8 cellular contexts compared by ENCODE assay signal in genomic region chr11:10792385-10793068, GRCh38. TPM values are rescaled to one million over a fixed set of nuclear protein-coding genes. Genes with fewer than 3 reads are reported as not detected.
DNase-seq lines count a peak whose midpoint lies in the region; ATAC-seq and TF ChIP-seq lines count a peak whose summit lies in the region.

No MANE protein-coding gene starts in this region.

- POLR2A ChIA-PET in CD4-positive, alpha-beta T cell (lab: Charles Lee), result interaction anchor here (0.6 to 2.9 kb wide), 9 partner anchors 12 to 1613 kb away, joined by 3 to 35 read pairs (median 4); partner anchors contain the start of genes EIF4G2 and ZBED5

- H3K9me3 ChIP-seq in CD4-positive, alpha-beta T cell (ENCODE audit: control insufficient read depth, low read length), result no peaks in the 10 kb centered on the region

- peak; percentile 95 for TF ChIP-seq CTCF in CD4-positive, alpha-beta T cell (IDR thresholded peaks at IDR 0.05)

- CTCF ChIA-PET in CD4-positive, alpha-beta T cell (lab: Charles Lee), result interaction anchor here (0.5 to 2.4 kb wide), 34 partner anchors 10 to 1063 kb away, joined by 3 to 19 read pairs (median 4); partner anchors contain the start of genes EIF4G2 and ZBED5
- CTCF ChIA-PET in activated CD8-positive, alpha-beta memory T cell treated with anti-CD3 and anti-CD28 coated beads, Interleukin-2, amount 10 ng/mL, durations not matched to agents 7 days and 5 days (lab: Charles Lee), result interaction anchor here (0.6 to 6.2 kb wide), 49 partner anchors 8 to 1179 kb away, joined by 3 to 50 read pairs (median 5); partner anchors contain the start of genes CTR9, EIF4G2 and ZBED5

- no peak overlapping the region for H3K4me3 Mint-ChIP-seq in CD4-positive, alpha-beta T cell
- H3K4me3 Mint-ChIP-seq in activated CD8-positive, alpha-beta memory T cell treated with anti-CD3 and anti-CD28 coated beads, Interleukin-2, amount 10 ng/mL, durations not matched to agents 7 days and 5 days, result no peak overlapping the region

- ATAC-seq in CD4-positive, alpha-beta T cell (ENCODE audit: poor library complexity), result peak; percentile 85
- ATAC-seq in GM19395 (IDR thresholded peaks at IDR 0.05; ENCODE audit: unreplicated experiment) (peak; percentile 89), HG03521 (IDR thresholded peaks at IDR 0.05; ENCODE audit: unreplicated experiment) (peak; percentile 93)
- peak; percentile 90 for ATAC-seq in activated CD8-positive, alpha-beta memory T cell treated with anti-CD3 and anti-CD28 coated beads, Interleukin-2, amount 10 ng/mL, durations not matched to agents 7 days and 5 days

- H3K27ac Mint-ChIP-seq in CD4-positive, alpha-beta T cell, result no peak overlapping the region
- H3K27ac Mint-ChIP-seq in activated CD8-positive, alpha-beta memory T cell treated with anti-CD3 and anti-CD28 coated beads, Interleukin-2, amount 10 ng/mL, durations not matched to agents 7 days and 5 days, result no peak overlapping the region

- no peaks in the 10 kb centered on the region for H3K27me3 Mint-ChIP-seq in CD4-positive, alpha-beta T cell
- peaks cover 16% of the 10 kb centered on the region for H3K27me3 Mint-ChIP-seq in activated CD8-positive, alpha-beta memory T cell treated with anti-CD3 and anti-CD28 coated beads, Interleukin-2, amount 10 ng/mL, durations not matched to agents 7 days and 5 days

- peak; percentile 72 to 88 (median 78) for DNase-seq in CD4-positive, alpha-beta T cell
- peak; percentile 64 for DNase-seq in NOMO-1 treated with DMSO at 0.1 percent for 48 hours (lab: John Stamatoyannopoulos, UW; ENCODE audit: unreplicated experiment)
- peak; percentile 89 for DNase-seq in activated CD8-positive, alpha-beta memory T cell treated with anti-CD3 and anti-CD28 coated beads, Interleukin-2, amount 10 ng/mL, durations not matched to agents 7 days and 5 days
- peak; percentile 65 for DNase-seq in epidermal melanocyte (ENCODE audit: insufficient read length, low spot score)
- DNase-seq in myocyte (ENCODE audit: low read depth), result peak; percentile 86
- peak; percentile 52 to 65 for DNase-seq in stimulated activated CD8-positive, alpha-beta memory T cell treated with anti-CD3 and anti-CD28 coated beads, Interleukin-7, amount 100 ng/mL, for 4 hours (ENCODE audit: low read depth in 2 of 2)

- H3K27ac ChIP-seq in CD4-positive, alpha-beta T cell (ENCODE audit: low read depth, low read length), result no peak overlapping the region

- peaks cover 25% of the 10 kb centered on the region for H3K36me3 Mint-ChIP-seq in CD4-positive, alpha-beta T cell (ENCODE audit: low read depth)
- peaks cover 20% of the 10 kb centered on the region for H3K36me3 Mint-ChIP-seq in activated CD8-positive, alpha-beta memory T cell treated with anti-CD3 and anti-CD28 coated beads, Interleukin-2, amount 10 ng/mL, durations not matched to agents 7 days and 5 days

- H3K4me1 Mint-ChIP-seq in CD4-positive, alpha-beta T cell (ENCODE audit: low read depth), result peaks cover 32% of the 10 kb centered on the region
- peaks cover 21% of the 10 kb centered on the region for H3K4me1 Mint-ChIP-seq in activated CD8-positive, alpha-beta memory T cell treated with anti-CD3 and anti-CD28 coated beads, Interleukin-2, amount 10 ng/mL, durations not matched to agents 7 days and 5 days

- H3K9me3 Mint-ChIP-seq in CD4-positive, alpha-beta T cell, result no peaks in the 10 kb centered on the region
- H3K9me3 Mint-ChIP-seq in activated CD8-positive, alpha-beta memory T cell treated with anti-CD3 and anti-CD28 coated beads, Interleukin-2, amount 10 ng/mL, durations not matched to agents 7 days and 5 days (ENCODE audit: low read depth), result no peaks in the 10 kb centered on the region

- intact Hi-C loops in CD4-positive, alpha-beta T cell (cut with DNase I, micrococcal nuclease), result loop anchor here (1.0 to 10.0 kb wide), 6 partner anchors 114 to 995 kb away; no protein-coding TSS in a partner anchor

- H3K27me3 ChIP-seq in CD4-positive, alpha-beta T cell (ENCODE audit: control insufficient read depth, insufficient read depth, low read length), result no peaks in the 10 kb centered on the region

RNA-seq across cellular contexts. Expression of gene EIF4G2, which starts 16.2 kb away (rescaled TPM):
- 1,000 to 10,000 TPM; 1,001 to 1,008 TPM for total RNA-seq in CD4-positive, alpha-beta T cell
- total RNA-seq in activated CD8-positive, alpha-beta memory T cell treated with anti-CD3 and anti-CD28 coated beads, Interleukin-2, amount 10 ng/mL, durations not matched to agents 7 days and 5 days, result 100 to 1,000 TPM; 579 to 898 TPM
- total RNA-seq in myocyte, result 976 and 1,007 TPM in 2 replicates
- polyA plus RNA-seq in myocyte (2012), result 495 TPM

RNA-seq across cellular contexts. Expression of gene CTR9, which starts 41.5 kb away (rescaled TPM):
- total RNA-seq in CD4-positive, alpha-beta T cell, result 10 to 100 TPM; 34.0 to 34.7 TPM
- 10 to 100 TPM; 33.9 to 44.6 TPM for total RNA-seq in activated CD8-positive, alpha-beta memory T cell treated with anti-CD3 and anti-CD28 coated beads, Interleukin-2, amount 10 ng/mL, durations not matched to agents 7 days and 5 days
- 15.4 and 16.3 TPM in 2 replicates for total RNA-seq in myocyte
- 11.9 TPM for polyA plus RNA-seq in myocyte (2012)
